ENCODE assay signal across 24 cellular contexts in genomic region chr20:64277571-64278318, GRCh38. TPM values are rescaled to one million over a fixed set of nuclear protein-coding genes. Genes with fewer than 3 reads are reported as not detected.
DNase-seq lines count a peak whose midpoint lies in the region; ATAC-seq lines count a peak whose summit lies in the region.
"Had no signal": no experiment of that assay in that cellular context is flagged by ENCODE, and none has a peak within 500 bp of the region (broad histone marks: within the 10 kb centered on the region; RNA-seq: fewer than 3 reads in every experiment).

No MANE protein-coding gene starts in this region.

- no peak overlapping the region for H2BK120ac ChIP-seq in neuronal stem cell (ENCODE audit: low read depth, low read length)

- no peak overlapping the region for H2AK5ac ChIP-seq in neuronal stem cell (ENCODE audit: low read depth, low read length)

- H3K4ac ChIP-seq in neuronal stem cell (ENCODE audit: low read length), result no peak overlapping the region

- no peaks in the 10 kb centered on the region for H3K4me1 ChIP-seq in neuronal stem cell (ENCODE audit: control insufficient read depth in 2 of 2, insufficient read depth in 1 of 2, low read depth in 1 of 2, low read length in 2 of 2)
- H3K4me1 ChIP-seq: A549 had no signal

- no peak overlapping the region for H3K9ac ChIP-seq in neuronal stem cell (ENCODE audit: low read depth, low read length, poor library complexity)
- H3K9ac ChIP-seq: BLaER1 treated with 17β-estradiol and CSF1 and Interleukin-3, amounts not matched to agents 10 nM and 100 nM; GM23248 had no signal

- H3K18ac ChIP-seq in neuronal stem cell (ENCODE audit: low read length), result no peak overlapping the region

- no peak overlapping the region for H3K4me2 ChIP-seq in neuronal stem cell (ENCODE audit: insufficient read depth, low read length, poor library complexity, severe bottlenecking)
- H3K4me2 ChIP-seq: A549 had no signal

- H3K9me3 ChIP-seq in neuronal stem cell (replicated peaks in 1 of 2; ENCODE audit: control insufficient read depth in 2 of 2, insufficient read depth in 1 of 2, low read depth in 1 of 2, low read length in 2 of 2), result peaks cover 0 to 2% of the 10 kb centered on the region in 2 donors
- H3K9me3 ChIP-seq: A549; BLaER1 treated with 17β-estradiol and CSF1 and Interleukin-3, amounts not matched to agents 10 nM and 100 nM had no signal

- H2AFZ ChIP-seq in neuronal stem cell (ENCODE audit: low read length), result no peak overlapping the region
- H2AFZ ChIP-seq: GM23248 had no signal

- H4K8ac ChIP-seq in neuronal stem cell (ENCODE audit: low read depth, low read length), result no peak overlapping the region

- H3K27me3 ChIP-seq in neuronal stem cell (ENCODE audit: control insufficient read depth in 3 of 3, insufficient read depth in 3 of 3, low read depth in 1 of 3, low read length in 3 of 3), result peaks cover 0 to 4% (median 0%) of the 10 kb centered on the region in 3 experiments
- H3K27me3 ChIP-seq: BLaER1 treated with 17β-estradiol and CSF1 and Interleukin-3, amounts not matched to agents 10 nM and 100 nM had no signal

- no peak overlapping the region for H2BK12ac ChIP-seq in neuronal stem cell (ENCODE audit: low read length)

- no peak overlapping the region for H4K91ac ChIP-seq in neuronal stem cell (ENCODE audit: low read depth, low read length, poor library complexity)

- no peak overlapping the region for H3K4me3 ChIP-seq in neuronal stem cell (ENCODE audit: low read length in 2 of 2)
- H3K4me3 ChIP-seq: A549; BLaER1 treated with 17β-estradiol and CSF1 and Interleukin-3, amounts not matched to agents 10 nM and 100 nM; GM23248 had no signal

- ATAC-seq in HG02852 (IDR thresholded peaks at IDR 0.05; ENCODE audit: unreplicated experiment), result no peak

- no peak overlapping the region for H3K27ac ChIP-seq in neuronal stem cell (replicated peaks; ENCODE audit: low read length)
- H3K27ac ChIP-seq: A549; BLaER1 treated with 17β-estradiol and CSF1 and Interleukin-3, amounts not matched to agents 10 nM and 100 nM; GM23248 had no signal

- H3K23ac ChIP-seq in neuronal stem cell (ENCODE audit: low read depth, low read length, poor library complexity), result peak overlapping the region; percentile 67

- peaks cover 1% of the 10 kb centered on the region for H3K79me1 ChIP-seq in neuronal stem cell (ENCODE audit: low read depth, low read length)

- WGBS in neuronal stem cell (ENCODE audit: extremely low coverage in 2 of 2, insufficient read length in 2 of 2, insufficient replicate concordance in 1 of 2), 2 donors, result no CpG with 5 or more reads among the region's 10 CpGs

- peaks cover 4 to 18% of the 10 kb centered on the region in 2 donors for H3K36me3 ChIP-seq in neuronal stem cell (replicated peaks in 1 of 2; ENCODE audit: control insufficient read depth in 2 of 2, insufficient read depth in 2 of 2, low read length in 2 of 2)

- DNase-seq in HT-29 (ENCODE audit: low spot score) (peak; percentile 74), LHCN-M2 (ENCODE audit: low read depth) (peak; percentile 90), SW480 (ENCODE audit: low spot score) (peak; percentile 98), neuronal stem cell (ENCODE audit: low spot score) (no peak), DMS 273 treated with DMSO at 0.1 percent for 48 hours (lab: John Stamatoyannopoulos, UW) (no peak), NCI-H1694 treated with DMSO at 0.1 percent for 48 hours (lab: John Stamatoyannopoulos, UW) (no peak)
- DNase-seq: AML-193; CD4-positive, alpha-beta T cell; DMS53; GM23248; H7; KBM-7; MM.1S; NCI-H1105; NCI-H1436 treated with DMSO at 0.1 percent for 48 hours; NCI-H1930; NCI-H2107; NCI-H446; NCI-H524 treated with DMSO at 0.1 percent for 48 hours; NCI-H82; SHP77 treated with DMSO at 0.1 percent for 48 hours had no signal

- no peak overlapping the region for H2BK15ac ChIP-seq in neuronal stem cell (ENCODE audit: low read length)

- H3K14ac ChIP-seq in neuronal stem cell (ENCODE audit: low read length), result peak overlapping the region; percentile 44

- H2BK5ac ChIP-seq in neuronal stem cell (ENCODE audit: low read length), result no peak overlapping the region

RNA-seq across cellular contexts. Expression of gene PCMTD2, which starts 22.2 kb away (rescaled TPM):
- total RNA-seq in HT-29 (2014; rRNA removed; shearing (Covaris generic)), result 41.4 and 52.0 TPM in 2 replicates
- 39.1 and 56.6 TPM in 2 replicates for total RNA-seq in LHCN-M2 (2014; rRNA removed)
- polyA plus RNA-seq in LHCN-M2 (2012), result 5.6 TPM
- 40.9 TPM for polyA plus RNA-seq in neuronal stem cell (2013, experiment 1 of 2)
- 42.6 TPM for polyA plus RNA-seq in neuronal stem cell (2013, experiment 2 of 2)

Comparison
In these comparisons a context has a peak if more than half of its experiments do, and no peak if none do; other contexts are left out.
1. DNase-seq: peak in HT-29 (single experiment), LHCN-M2 (single experiment) and SW480 (single experiment); none in neuronal stem cell (single experiment), DMS 273 treated with DMSO at 0.1 percent for 48 hours (single experiment) and NCI-H1694 treated with DMSO at 0.1 percent for 48 hours (single experiment).